In genomic region chr1:205303247-205303888, GRCh38 we compare ENCODE assay signal across 1 cellular context.
TF ChIP-seq lines count a peak whose summit lies in the region.

No MANE protein-coding gene starts in this region.

TF ChIP-seq in GM23338, 12 proteins besides CTCF, POLR2A, EP300 and RAD21:
- TF ChIP-seq ZNF114 (CRISPR knock-in tag; IDR thresholded peaks at IDR 0.05) = no peak
- TF ChIP-seq STAT1 (IDR thresholded peaks at IDR 0.05; ENCODE audit: unreplicated experiment) = no peak
- TF ChIP-seq REST (IDR thresholded peaks at IDR 0.05; ENCODE audit: unreplicated experiment) = no peak
- TF ChIP-seq EZH2 (IDR thresholded peaks at IDR 0.05; ENCODE audit: low read depth, unreplicated experiment) = no peak
- TF ChIP-seq JUNB (IDR thresholded peaks at IDR 0.05; ENCODE audit: unreplicated experiment) = no peak
- TF ChIP-seq EZH2phosphoT487 (IDR thresholded peaks at IDR 0.05; ENCODE audit: unreplicated experiment) = no peak
- no peak for TF ChIP-seq ZNF462 (CRISPR knock-in tag; IDR thresholded peaks at IDR 0.05)
- no peak for TF ChIP-seq ZNF331 (CRISPR knock-in tag; IDR thresholded peaks at IDR 0.05; ENCODE audit: low read depth)
- TF ChIP-seq NANOG (IDR thresholded peaks at IDR 0.05; ENCODE audit: borderline replicate concordance) = no peak
- no peak for TF ChIP-seq POLR2AphosphoS5 (IDR thresholded peaks at IDR 0.05; ENCODE audit: low read depth)
- TF ChIP-seq ETS1 (IDR thresholded peaks at IDR 0.05) = no peak
- no peak for TF ChIP-seq CREB1 (CRISPR knock-in tag; IDR thresholded peaks at IDR 0.05; ENCODE audit: low read depth)
